ENCODE assay signal across 27 cellular contexts in genomic region chr22:31843526-31843925, GRCh38.
"Had no signal": no experiment of that assay in that cellular context is flagged by ENCODE, and none has a peak within 500 bp of the region (broad histone marks: within the 10 kb centered on the region; RNA-seq: fewer than 3 reads in every experiment).

No MANE protein-coding gene starts in this region.

- H3K27me3 Mint-ChIP-seq: progenitor cell of endocrine pancreas; stimulated activated naive B cell treated with anti-CD40 and anti-IgM and Interleukin-4, amounts not matched to agents 10 μg/mL and 1 μg/mL and 100 μg/mL, for 72 hours; stimulated activated naive CD8-positive, alpha-beta T cell treated with anti-CD3 and anti-CD28 coated beads, Interleukin-15, Interleukin-2, amounts not matched to agents 100 ng/mL and 50 ng/mL, for 24 hours had no signal

- H3K27me3 ChIP-seq: neural progenitor cell, ovary, right lobe of liver, sigmoid colon, stomach, thyroid gland, tibial nerve, upper lobe of left lung, vagina had no signal

- DNase-seq: natural killer cell; occipital lobe; ovary; psoas muscle; right cardiac atrium; right lobe of liver; sigmoid colon; small intestine; stimulated activated CD4-positive, alpha-beta T cell treated with anti-CD3 and anti-CD28 coated beads, Interleukin-15, amount 100 ng/mL, for 24 hours; stimulated activated CD4-positive, alpha-beta T cell treated with anti-CD3 and anti-CD28 coated beads, Interleukin-2, amount 100 ng/mL, for 24 hours; stimulated activated CD4-positive, alpha-beta T cell treated with anti-CD3 and anti-CD28 coated beads, Interleukin-2, amount 100 ng/mL, for 48 hours; stimulated activated CD4-positive, alpha-beta T cell treated with anti-CD3 and anti-CD28 coated beads, Interleukin-4, amount 100 ng/mL, for 24 hours; stimulated activated naive B cell treated with anti-CD40 and anti-IgM and Interleukin-4, amounts not matched to agents 10 μg/mL and 1 μg/mL and 100 μg/mL, for 72 hours; stimulated activated naive CD4-positive, alpha-beta T cell treated with Interleukin-2 at 50 U/mL for 16 hours; stomach; thyroid gland; trophoblast cell; upper lobe of left lung had no signal

- H3K9me3 Mint-ChIP-seq: natural killer cell; nephron; neural progenitor cell; stimulated activated effector memory CD8-positive, alpha-beta T cell treated with anti-CD3 and anti-CD28 coated beads, Interleukin-12 subunit alpha, Interleukin-12 subunit beta, amount 100 ng/mL, for 72 hours; stimulated activated naive B cell treated with anti-CD40 and anti-IgM and Interleukin-4, amounts not matched to agents 10 μg/mL and 1 μg/mL and 100 μg/mL, for 72 hours; stimulated activated naive CD8-positive, alpha-beta T cell treated with anti-CD3 and anti-CD28 coated beads, Interleukin-15, Interleukin-2, amounts not matched to agents 100 ng/mL and 50 ng/mL, for 24 hours had no signal

- H3K79me2 ChIP-seq: parathyroid adenoma had no signal

- H3K4me1 ChIP-seq: neural progenitor cell, parathyroid adenoma, psoas muscle, tibial nerve, upper lobe of left lung, vagina had no signal

- H3K4me1 Mint-ChIP-seq: natural killer cell; nephron; stimulated activated effector memory CD8-positive, alpha-beta T cell treated with anti-CD3 and anti-CD28 coated beads, Interleukin-12 subunit alpha, Interleukin-12 subunit beta, amount 100 ng/mL, for 72 hours had no signal

- H3K9ac ChIP-seq: neural progenitor cell, parathyroid adenoma had no signal

- H3K4me2 ChIP-seq: neural progenitor cell had no signal

- H3K9me3 ChIP-seq: ovary, psoas muscle, right lobe of liver, sigmoid colon, stomach, thoracic aorta, thyroid gland, tibial nerve, upper lobe of left lung, vagina had no signal

- H3K4me3 Mint-ChIP-seq: natural killer cell; nephron; neural progenitor cell; stimulated activated effector memory CD8-positive, alpha-beta T cell treated with anti-CD3 and anti-CD28 coated beads, Interleukin-12 subunit alpha, Interleukin-12 subunit beta, amount 100 ng/mL, for 72 hours; stimulated activated naive B cell treated with anti-CD40 and anti-IgM and Interleukin-4, amounts not matched to agents 10 μg/mL and 1 μg/mL and 100 μg/mL, for 72 hours; stimulated activated naive CD8-positive, alpha-beta T cell treated with anti-CD3 and anti-CD28 coated beads, Interleukin-15, Interleukin-2, amounts not matched to agents 100 ng/mL and 50 ng/mL, for 24 hours had no signal

- H3K27ac Mint-ChIP-seq: natural killer cell; neural progenitor cell; progenitor cell of endocrine pancreas; stimulated activated effector memory CD8-positive, alpha-beta T cell treated with anti-CD3 and anti-CD28 coated beads, Interleukin-12 subunit alpha, Interleukin-12 subunit beta, amount 100 ng/mL, for 72 hours; stimulated activated naive B cell treated with anti-CD40 and anti-IgM and Interleukin-4, amounts not matched to agents 10 μg/mL and 1 μg/mL and 100 μg/mL, for 72 hours; stimulated activated naive CD8-positive, alpha-beta T cell treated with anti-CD3 and anti-CD28 coated beads, Interleukin-15, Interleukin-2, amounts not matched to agents 100 ng/mL and 50 ng/mL, for 24 hours had no signal

- H3K27ac ChIP-seq: neural progenitor cell, ovary, parathyroid adenoma, psoas muscle, right lobe of liver, sigmoid colon, stomach, thoracic aorta, thyroid gland, tibial nerve, upper lobe of left lung, vagina had no signal

- H2AFZ ChIP-seq: neural progenitor cell, parathyroid adenoma had no signal

- ATAC-seq: natural killer cell; psoas muscle; right cardiac atrium; right lobe of liver; stimulated activated effector memory CD8-positive, alpha-beta T cell treated with anti-CD3 and anti-CD28 coated beads, Interleukin-12 subunit alpha, Interleukin-12 subunit beta, amount 100 ng/mL, for 72 hours; stimulated activated naive B cell treated with anti-CD40 and anti-IgM and Interleukin-4, amounts not matched to agents 10 μg/mL and 1 μg/mL and 100 μg/mL, for 72 hours had no signal
